15 cellular contexts compared by ENCODE assay signal in genomic region chr1:200749090-200749489, GRCh38. TPM values are rescaled to one million over a fixed set of nuclear protein-coding genes. Genes with fewer than 3 reads are reported as not detected.
DNase-seq lines count a peak whose midpoint lies in the region; ATAC-seq lines count a peak whose summit lies in the region.
"Had no signal": no experiment of that assay in that cellular context is flagged by ENCODE, and none has a peak within 500 bp of the region (broad histone marks: within the 10 kb centered on the region; RNA-seq: fewer than 3 reads in every experiment).

No MANE protein-coding gene starts in this region.

- intact Hi-C loops in right cardiac atrium (cut with DNase I) (no loop called here), Right ventricle myocardium inferior (cut with DNase I) (no loop called here)
- intact Hi-C loops in activated T-helper 1 cell treated with anti-CD3 and anti-CD28 coated beads, Interleukin-12 subunit alpha, Interleukin-12 subunit beta, Interleukin-2, Interleukin-4 antibody, amounts not matched to agents 30 ng/mL and 10 ng/mL and 1 ng/mL, durations not matched to agents 14 hours and 24 hours and 36 hours (cut with micrococcal nuclease), result no loop called here

- H3K27ac Mint-ChIP-seq in activated T-helper 1 cell treated with anti-CD3 and anti-CD28 coated beads, Interleukin-12 subunit alpha, Interleukin-12 subunit beta, Interleukin-2, Interleukin-4 antibody, amounts not matched to agents 30 ng/mL and 10 ng/mL and 1 ng/mL, durations not matched to agents 14 hours and 24 hours and 36 hours, result no peak overlapping the region
- H3K27ac Mint-ChIP-seq: CD14-positive monocyte had no signal

- H3K27me3 Mint-ChIP-seq in activated T-helper 1 cell treated with anti-CD3 and anti-CD28 coated beads, Interleukin-12 subunit alpha, Interleukin-12 subunit beta, Interleukin-2, Interleukin-4 antibody, amounts not matched to agents 30 ng/mL and 10 ng/mL and 1 ng/mL, durations not matched to agents 14 hours and 24 hours and 36 hours (ENCODE audit: insufficient read depth), result peaks cover 3% of the 10 kb centered on the region

- no peaks in the 10 kb centered on the region for H3K9me3 Mint-ChIP-seq in activated T-helper 1 cell treated with anti-CD3 and anti-CD28 coated beads, Interleukin-12 subunit alpha, Interleukin-12 subunit beta, Interleukin-2, Interleukin-4 antibody, amounts not matched to agents 30 ng/mL and 10 ng/mL and 1 ng/mL, durations not matched to agents 14 hours and 24 hours and 36 hours
- H3K9me3 Mint-ChIP-seq: CD14-positive monocyte had no signal

- H3K4me3 Mint-ChIP-seq in activated T-helper 1 cell treated with anti-CD3 and anti-CD28 coated beads, Interleukin-12 subunit alpha, Interleukin-12 subunit beta, Interleukin-2, Interleukin-4 antibody, amounts not matched to agents 30 ng/mL and 10 ng/mL and 1 ng/mL, durations not matched to agents 14 hours and 24 hours and 36 hours, result no peak overlapping the region
- H3K4me3 Mint-ChIP-seq: CD14-positive monocyte had no signal

- H3K27ac ChIP-seq in right cardiac atrium (ENCODE audit: low read length), result no peak overlapping the region
- H3K27ac ChIP-seq: HL-60 had no signal

- H3K27me3 ChIP-seq in right cardiac atrium (ENCODE audit: control insufficient read depth, insufficient read depth), result no peaks in the 10 kb centered on the region

- H3K9me3 ChIP-seq in right cardiac atrium (ENCODE audit: control insufficient read depth, low read length), result no peaks in the 10 kb centered on the region

- DNase-seq in right cardiac atrium (no peak), Right ventricle myocardium inferior (ENCODE audit: missing footprints) (no peak), hypothalamus (lab: John Stamatoyannopoulos, UW) (peak in 31 of 51 donors; percentile 5 to 70 (median 30)), pons (ENCODE audit: low spot score) (peak; percentile 88), T-helper 1 cell (no peak), SHP77 treated with DMSO at 0.1 percent for 48 hours (lab: John Stamatoyannopoulos, UW) (no peak), NCI-H2029 (lab: John Stamatoyannopoulos, UW) (no peak)
- no peak for DNase-seq in activated T-helper 1 cell treated with anti-CD3 and anti-CD28 coated beads, Interleukin-12 subunit alpha, Interleukin-12 subunit beta, Interleukin-2, Interleukin-4 antibody, amounts not matched to agents 30 ng/mL and 10 ng/mL and 1 ng/mL, durations not matched to agents 14 hours and 24 hours and 36 hours (ENCODE audit: low spot score)
- DNase-seq: COR-L47, NCI-H1048, NCI-H748 treated with DMSO at 0.1 percent for 48 hours, PC-3 had no signal

- peaks cover 15% of the 10 kb centered on the region for H3K4me1 Mint-ChIP-seq in activated T-helper 1 cell treated with anti-CD3 and anti-CD28 coated beads, Interleukin-12 subunit alpha, Interleukin-12 subunit beta, Interleukin-2, Interleukin-4 antibody, amounts not matched to agents 30 ng/mL and 10 ng/mL and 1 ng/mL, durations not matched to agents 14 hours and 24 hours and 36 hours (ENCODE audit: low read depth)
- H3K4me1 Mint-ChIP-seq: CD14-positive monocyte had no signal

- H3K4me3 ChIP-seq in right cardiac atrium (ENCODE audit: low read length), result no peak overlapping the region

- no peaks in the 10 kb centered on the region for H3K36me3 Mint-ChIP-seq in activated T-helper 1 cell treated with anti-CD3 and anti-CD28 coated beads, Interleukin-12 subunit alpha, Interleukin-12 subunit beta, Interleukin-2, Interleukin-4 antibody, amounts not matched to agents 30 ng/mL and 10 ng/mL and 1 ng/mL, durations not matched to agents 14 hours and 24 hours and 36 hours (ENCODE audit: low read depth)
- H3K36me3 Mint-ChIP-seq: CD14-positive monocyte had no signal

- peaks cover 7% of the 10 kb centered on the region for H3K4me1 ChIP-seq in right cardiac atrium (ENCODE audit: control insufficient read depth, insufficient read depth, low read length)

- ATAC-seq in right cardiac atrium (peak; percentile 17 to 52), Right ventricle myocardium inferior (no peak)
- ATAC-seq: HCT116, PC-3 had no signal

RNA-seq across cellular contexts. Expression of gene CAMSAP2, which starts 10.4 kb away (rescaled TPM):
- total RNA-seq in right cardiac atrium (10 to 100 TPM; 33.7 to 39.5 (median 37.2) TPM), Right ventricle myocardium inferior (37.4 TPM)
- polyA plus RNA-seq in right cardiac atrium, result 6.9 TPM
- total RNA-seq in activated T-helper 1 cell treated with anti-CD3 and anti-CD28 coated beads, Interleukin-12 subunit alpha, Interleukin-12 subunit beta, Interleukin-2, Interleukin-4 antibody, amounts not matched to agents 30 ng/mL and 10 ng/mL and 1 ng/mL, durations not matched to agents 14 hours and 24 hours and 36 hours, result 0.83 and 1.3 TPM in 2 replicates

Comparison
In these comparisons a context has a peak if more than half of its experiments do, and no peak if none do; other contexts are left out.
1. DNase-seq: peak in hypothalamus (31 of 51) and pons (single experiment); none in right cardiac atrium (0 of 3), Right ventricle myocardium inferior (single experiment), T-helper 1 cell (0 of 5), SHP77 treated with DMSO at 0.1 percent for 48 hours (single experiment), activated T-helper 1 cell treated with anti-CD3 and anti-CD28 coated beads, Interleukin-12 subunit alpha, Interleukin-12 subunit beta, Interleukin-2, Interleukin-4 antibody, amounts not matched to agents 30 ng/mL and 10 ng/mL and 1 ng/mL, durations not matched to agents 14 hours and 24 hours and 36 hours (single experiment) and NCI-H2029 (single experiment).
2. RNA of gene CAMSAP2, which starts 10.4 kb away (total RNA-seq): 33.7 to 39.5 TPM in right cardiac atrium and 37.4 TPM in Right ventricle myocardium inferior (single experiment); 0.83 to 1.3 TPM in activated T-helper 1 cell treated with anti-CD3 and anti-CD28 coated beads, Interleukin-12 subunit alpha, Interleukin-12 subunit beta, Interleukin-2, Interleukin-4 antibody, amounts not matched to agents 30 ng/mL and 10 ng/mL and 1 ng/mL, durations not matched to agents 14 hours and 24 hours and 36 hours; every median in the first group is over 10 times any median in the second.